In genomic region chr2:191328150-191328809, GRCh38 we compare ENCODE assay signal across 1 cellular context.
A peak's percentile ranks its signal among the peaks of the same experiment; 100 is the strongest.
TF ChIP-seq lines count a peak whose summit lies in the region.

No MANE protein-coding gene starts in this region.

TF ChIP-seq in HepG2, 621 proteins besides CTCF, POLR2A, EP300 and RAD21 (continued from another document and continues in another):
- 0 out of 2 replicates have a peak, but pooled peaks have one; percentile 28 for TF ChIP-seq ZBTB20 (CRISPR knock-in tag; IDR thresholded peaks at IDR 0.05; ENCODE audit: borderline replicate concordance, low read depth)
- 0 out of 2 replicates have a peak, but pooled peaks have one; percentile 14 for TF ChIP-seq ZGPAT (CRISPR knock-in tag; IDR thresholded peaks at IDR 0.05)
- TF ChIP-seq REPIN1 (CRISPR knock-in tag; IDR thresholded peaks at IDR 0.05; ENCODE audit: borderline replicate concordance, low read depth) = 0 out of 2 replicates have a peak, but pooled peaks have one; percentile 30
- TF ChIP-seq IKZF5 (CRISPR knock-in tag; IDR thresholded peaks at IDR 0.05) = 0 out of 2 replicates have a peak, but pooled peaks have one; percentile 28
- 0 out of 4 replicates have a peak, but pooled peaks of 1 of the 2 experiments have one; percentile 20 for TF ChIP-seq HMGXB4 (CRISPR knock-in tag; IDR thresholded peaks at IDR 0.05; ENCODE audit: borderline replicate concordance in 1 of 2, low read depth in 1 of 2)
- peak; percentile 46; the same call in 1 of the 2 replicates for TF ChIP-seq TRAFD1 (CRISPR knock-in tag; IDR thresholded peaks at IDR 0.05; ENCODE audit: borderline replicate concordance)
- TF ChIP-seq ZFP90 (CRISPR knock-in tag; IDR thresholded peaks at IDR 0.05; ENCODE audit: borderline replicate concordance) = no peak
- peak; percentile 77; the same call in 1 of the 2 replicates for TF ChIP-seq TBX3 (IDR thresholded peaks at IDR 0.05; ENCODE audit: borderline replicate concordance)
- TF ChIP-seq REST (IDR thresholded peaks at IDR 0.05; ENCODE audit: borderline replicate concordance in 1 of 2, low read depth in 1 of 2, low read length in 2 of 2) = 0 out of 4 replicates have a peak, but pooled peaks of 1 of the 2 experiments have one; percentile 16
- TF ChIP-seq HDAC1 (CRISPR knock-in tag; IDR thresholded peaks at IDR 0.05) = peak; percentile 53; the same call in 1 of the 2 replicates
- TF ChIP-seq ZMYM4 (CRISPR knock-in tag; IDR thresholded peaks at IDR 0.05) = peak; percentile 70
- no peak for TF ChIP-seq ZNF350 (CRISPR knock-in tag; IDR thresholded peaks at IDR 0.05; ENCODE audit: borderline replicate concordance, low read depth)
- TF ChIP-seq SAP130 (CRISPR knock-in tag; IDR thresholded peaks at IDR 0.05; ENCODE audit: low read depth) = peak; percentile 55
- TF ChIP-seq TBX2 (CRISPR knock-in tag; IDR thresholded peaks at IDR 0.05; ENCODE audit: borderline replicate concordance) = peak; percentile 90; the same call in 1 of the 2 replicates
- TF ChIP-seq ZBTB37 (CRISPR knock-in tag; IDR thresholded peaks at IDR 0.05) = no peak
- 0 out of 2 replicates have a peak, but pooled peaks have one; percentile 22 for TF ChIP-seq KMT2A (CRISPR knock-in tag; IDR thresholded peaks at IDR 0.05)
- no peak for TF ChIP-seq ZBTB46 (CRISPR knock-in tag; IDR thresholded peaks at IDR 0.05; ENCODE audit: borderline replicate concordance)
- TF ChIP-seq SOX6 (IDR thresholded peaks at IDR 0.05) = no peak
- TF ChIP-seq SOX6 (CRISPR knock-in tag; IDR thresholded peaks at IDR 0.05) = peak; percentile 54
- TF ChIP-seq TRIM22 (IDR thresholded peaks at IDR 0.05) = no peak
- no peak for TF ChIP-seq ZKSCAN5 (CRISPR knock-in tag; IDR thresholded peaks at IDR 0.05)
- TF ChIP-seq HOMEZ (CRISPR knock-in tag; IDR thresholded peaks at IDR 0.05; ENCODE audit: low read depth) = peak; percentile 65; the same call in 1 of the 2 replicates
- no peak; the same call in 1 of the 2 replicates for TF ChIP-seq NCOR1 (IDR thresholded peaks at IDR 0.05; ENCODE audit: borderline replicate concordance, low read length)
- 0 out of 2 replicates have a peak, but pooled peaks have one; percentile 27 for TF ChIP-seq ZBED4 (CRISPR knock-in tag; IDR thresholded peaks at IDR 0.05; ENCODE audit: borderline replicate concordance)
- 0 out of 2 replicates have a peak, but pooled peaks have one; percentile 48 for TF ChIP-seq ZNF205 (CRISPR knock-in tag; IDR thresholded peaks at IDR 0.05)
- 0 out of 2 replicates have a peak, but pooled peaks have one; percentile 13 for TF ChIP-seq RXRB (CRISPR knock-in tag; IDR thresholded peaks at IDR 0.05; ENCODE audit: borderline replicate concordance)
- TF ChIP-seq ZNF784 (CRISPR knock-in tag; IDR thresholded peaks at IDR 0.05; ENCODE audit: borderline replicate concordance) = no peak
- TF ChIP-seq HIVEP1 (CRISPR knock-in tag; IDR thresholded peaks at IDR 0.05) = no peak
- TF ChIP-seq HNF4A (CRISPR knock-in tag; IDR thresholded peaks at IDR 0.05) = peak; percentile 74
- no peak for TF ChIP-seq SRSF9 (IDR thresholded peaks at IDR 0.05; ENCODE audit: borderline replicate concordance, insufficient read depth, low read depth, low read length, poor library complexity, severe bottlenecking)
